In genomic region chr10:50406457-50407076, GRCh38 we compare ENCODE assay signal across 19 cellular contexts.
A peak's percentile ranks its signal among the peaks of the same experiment; 100 is the strongest.
DNase-seq lines count a peak whose midpoint lies in the region; ATAC-seq and TF ChIP-seq lines count a peak whose summit lies in the region.
"Had no signal": no experiment of that assay in that cellular context is flagged by ENCODE, and none has a peak within 500 bp of the region (broad histone marks: within the 10 kb centered on the region; RNA-seq: fewer than 3 reads in every experiment).

No MANE protein-coding gene starts in this region.

- H3K36me3 ChIP-seq in HEK293 (ENCODE audit: control insufficient read depth in 2 of 2, insufficient read depth in 1 of 2, low read length in 2 of 2) (no peaks in the 10 kb centered on the region), RWPE2 (ENCODE audit: low read depth) (no peaks in the 10 kb centered on the region), heart right ventricle (no peaks in the 10 kb centered on the region)
- H3K36me3 ChIP-seq: BLaER1 had no signal

- TF ChIP-seq CTCF in HEK293 (tag by site-specific recombination; IDR thresholded peaks at IDR 0.05) (no peak), RWPE2 (IDR thresholded peaks at IDR 0.05; ENCODE audit: poor library complexity, severe bottlenecking) (no peak), type B pancreatic cell (conservative IDR thresholded peaks at IDR 0.05) (no peak), heart right ventricle (IDR thresholded peaks at IDR 0.05) (no peak)

- H3K9me3 Mint-ChIP-seq in type B pancreatic cell = no peaks in the 10 kb centered on the region

- ATAC-seq in RWPE2 (ENCODE audit: low read depth) (no peak), heart right ventricle (no peak)

- no peaks in the 10 kb centered on the region for H3K27me3 Mint-ChIP-seq in type B pancreatic cell
- H3K27me3 Mint-ChIP-seq: CD4-positive, alpha-beta memory T cell had no signal

- no peak overlapping the region for H3K4me3 ChIP-seq in HEK293 (ENCODE audit: low read depth, low read length)
- H3K4me3 ChIP-seq in RWPE2 (ENCODE audit: severe bottlenecking) = no peak overlapping the region
- no peak overlapping the region for H3K4me3 ChIP-seq in heart right ventricle
- H3K4me3 ChIP-seq: BLaER1 had no signal

- H3K4me1 ChIP-seq in HEK293 (ENCODE audit: control insufficient read depth, insufficient read depth, low read length) = peaks cover 3% of the 10 kb centered on the region
- peaks cover 61% of the 10 kb centered on the region for H3K4me1 ChIP-seq in RWPE2 (ENCODE audit: insufficient read depth, poor library complexity, severe bottlenecking)
- peaks cover 0 to 47% (median 7%) of the 10 kb centered on the region in 9 donors for H3K4me1 ChIP-seq in heart right ventricle
- H3K4me1 ChIP-seq: BLaER1 had no signal

- 93 to 98% methylated on average over 2 of the region's 2 CpGs for WGBS in heart right ventricle, 2 donors

- DNase-seq in RWPE2 (ENCODE audit: low spot score) (no peak), epithelial cell of prostate (ENCODE audit: low read depth, low spot score) (no peak), type B pancreatic cell (ENCODE audit: extremely low spot score, unreplicated experiment) (no peak), COLO668 (lab: John Stamatoyannopoulos, UW; ENCODE audit: unreplicated experiment) (no peak), ecto neural progenitor cell (ENCODE audit: low spot score) (no peak), heart right ventricle (no peak)
- DNase-seq: CD4-positive, alpha-beta memory T cell; EL; GF-D8; GOT3; MV-4-11; NCI-H1694; NCI-H2081; NCI-H446; NCI-H526; Right ventricle myocardium superior had no signal

- POLR2A ChIA-PET in HEK293 (lab: Yijun Ruan, JAX) = interaction anchor here (2.3 kb wide), 1 partner anchor 12 kb away, joined by 6 read pairs; no protein-coding TSS in a partner anchor

- H3K27ac Mint-ChIP-seq in type B pancreatic cell = peak overlapping the region; percentile 10
- H3K27ac Mint-ChIP-seq: CD4-positive, alpha-beta memory T cell had no signal

- H3K27me3 ChIP-seq in RWPE2 (ENCODE audit: insufficient read depth, poor library complexity, severe bottlenecking) = no peaks in the 10 kb centered on the region
- H3K27me3 ChIP-seq in heart right ventricle = no peaks in the 10 kb centered on the region
- H3K27me3 ChIP-seq: BLaER1 had no signal

- H3K9me3 ChIP-seq in HEK293 (ENCODE audit: control insufficient read depth, insufficient read depth, low read depth, low read length) (no peaks in the 10 kb centered on the region), RWPE2 (ENCODE audit: severe bottlenecking) (peaks cover 3% of the 10 kb centered on the region), heart right ventricle (peaks cover 0 to 9% (median 0%) of the 10 kb centered on the region in 11 donors)

- intact Hi-C loops in heart right ventricle (cut with DNase I) = no loop called here

- H3K36me3 Mint-ChIP-seq in type B pancreatic cell = no peaks in the 10 kb centered on the region

- H3K4me3 Mint-ChIP-seq in type B pancreatic cell = no peak overlapping the region
- H3K4me3 Mint-ChIP-seq: CD4-positive, alpha-beta memory T cell had no signal

- no peaks in the 10 kb centered on the region for H3K4me1 Mint-ChIP-seq in type B pancreatic cell (ENCODE audit: unreplicated experiment)

- H3K27ac ChIP-seq in HEK293 (ENCODE audit: extremely low read depth, low read depth, low read length) = no peak overlapping the region
- peak overlapping the region; percentile 38 for H3K27ac ChIP-seq in RWPE2 (ENCODE audit: poor library complexity, severe bottlenecking)
- peak overlapping the region; percentile 80 for H3K27ac ChIP-seq in epithelial cell of prostate
- no peak overlapping the region for H3K27ac ChIP-seq in heart right ventricle
- H3K27ac ChIP-seq: BLaER1, KMS-11 had no signal

- CTCF ChIA-PET in HEK293 (lab: Yijun Ruan, JAX) = interaction anchor here (1.1 kb wide), 1 partner anchor 14 kb away, joined by 3 read pairs; no protein-coding TSS in a partner anchor

TF ChIP-seq in HEK293, 187 proteins besides CTCF, POLR2A, EP300 and RAD21:
- TF ChIP-seq, protein P1, sequence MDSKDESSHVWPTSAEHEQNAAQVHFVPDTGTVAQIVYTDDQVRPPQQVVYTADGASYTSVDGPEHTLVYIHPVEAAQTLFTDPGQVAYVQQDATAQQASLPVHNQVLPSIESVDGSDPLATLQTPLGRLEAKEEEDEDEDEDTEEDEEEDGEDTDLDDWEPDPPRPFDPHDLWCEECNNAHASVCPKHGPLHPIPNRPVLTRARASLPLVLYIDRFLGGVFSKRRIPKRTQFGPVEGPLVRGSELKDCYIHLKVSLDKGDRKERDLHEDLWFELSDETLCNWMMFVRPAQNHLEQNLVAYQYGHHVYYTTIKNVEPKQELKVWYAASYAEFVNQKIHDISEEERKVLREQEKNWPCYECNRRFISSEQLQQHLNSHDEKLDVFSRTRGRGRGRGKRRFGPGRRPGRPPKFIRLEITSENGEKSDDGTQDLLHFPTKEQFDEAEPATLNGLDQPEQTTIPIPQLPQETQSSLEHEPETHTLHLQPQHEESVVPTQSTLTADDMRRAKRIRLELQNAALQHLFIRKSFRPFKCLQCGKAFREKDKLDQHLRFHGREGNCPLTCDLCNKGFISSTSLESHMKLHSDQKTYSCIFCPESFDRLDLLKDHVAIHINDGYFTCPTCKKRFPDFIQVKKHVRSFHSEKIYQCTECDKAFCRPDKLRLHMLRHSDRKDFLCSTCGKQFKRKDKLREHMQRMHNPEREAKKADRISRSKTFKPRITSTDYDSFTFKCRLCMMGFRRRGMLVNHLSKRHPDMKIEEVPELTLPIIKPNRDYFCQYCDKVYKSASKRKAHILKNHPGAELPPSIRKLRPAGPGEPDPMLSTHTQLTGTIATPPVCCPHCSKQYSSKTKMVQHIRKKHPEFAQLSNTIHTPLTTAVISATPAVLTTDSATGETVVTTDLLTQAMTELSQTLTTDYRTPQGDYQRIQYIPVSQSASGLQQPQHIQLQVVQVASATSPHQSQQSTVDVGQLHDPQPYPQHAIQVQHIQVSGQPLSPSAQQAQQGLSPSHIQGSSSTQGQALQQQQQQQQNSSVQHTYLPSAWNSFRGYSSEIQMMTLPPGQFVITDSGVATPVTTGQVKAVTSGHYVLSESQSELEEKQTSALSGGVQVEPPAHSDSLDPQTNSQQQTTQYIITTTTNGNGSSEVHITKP (tag by site-specific recombination; IDR thresholded peaks at IDR 0.05) = peak; percentile 83
- no peak for TF ChIP-seq ZSCAN23 (tag by site-specific recombination; IDR thresholded peaks at IDR 0.05)
- no peak for TF ChIP-seq PRDM4 (tag by site-specific recombination; IDR thresholded peaks at IDR 0.05)
- TF ChIP-seq ZBTB17 (tag by site-specific recombination; IDR thresholded peaks at IDR 0.05) = no peak
- TF ChIP-seq, protein P2, sequence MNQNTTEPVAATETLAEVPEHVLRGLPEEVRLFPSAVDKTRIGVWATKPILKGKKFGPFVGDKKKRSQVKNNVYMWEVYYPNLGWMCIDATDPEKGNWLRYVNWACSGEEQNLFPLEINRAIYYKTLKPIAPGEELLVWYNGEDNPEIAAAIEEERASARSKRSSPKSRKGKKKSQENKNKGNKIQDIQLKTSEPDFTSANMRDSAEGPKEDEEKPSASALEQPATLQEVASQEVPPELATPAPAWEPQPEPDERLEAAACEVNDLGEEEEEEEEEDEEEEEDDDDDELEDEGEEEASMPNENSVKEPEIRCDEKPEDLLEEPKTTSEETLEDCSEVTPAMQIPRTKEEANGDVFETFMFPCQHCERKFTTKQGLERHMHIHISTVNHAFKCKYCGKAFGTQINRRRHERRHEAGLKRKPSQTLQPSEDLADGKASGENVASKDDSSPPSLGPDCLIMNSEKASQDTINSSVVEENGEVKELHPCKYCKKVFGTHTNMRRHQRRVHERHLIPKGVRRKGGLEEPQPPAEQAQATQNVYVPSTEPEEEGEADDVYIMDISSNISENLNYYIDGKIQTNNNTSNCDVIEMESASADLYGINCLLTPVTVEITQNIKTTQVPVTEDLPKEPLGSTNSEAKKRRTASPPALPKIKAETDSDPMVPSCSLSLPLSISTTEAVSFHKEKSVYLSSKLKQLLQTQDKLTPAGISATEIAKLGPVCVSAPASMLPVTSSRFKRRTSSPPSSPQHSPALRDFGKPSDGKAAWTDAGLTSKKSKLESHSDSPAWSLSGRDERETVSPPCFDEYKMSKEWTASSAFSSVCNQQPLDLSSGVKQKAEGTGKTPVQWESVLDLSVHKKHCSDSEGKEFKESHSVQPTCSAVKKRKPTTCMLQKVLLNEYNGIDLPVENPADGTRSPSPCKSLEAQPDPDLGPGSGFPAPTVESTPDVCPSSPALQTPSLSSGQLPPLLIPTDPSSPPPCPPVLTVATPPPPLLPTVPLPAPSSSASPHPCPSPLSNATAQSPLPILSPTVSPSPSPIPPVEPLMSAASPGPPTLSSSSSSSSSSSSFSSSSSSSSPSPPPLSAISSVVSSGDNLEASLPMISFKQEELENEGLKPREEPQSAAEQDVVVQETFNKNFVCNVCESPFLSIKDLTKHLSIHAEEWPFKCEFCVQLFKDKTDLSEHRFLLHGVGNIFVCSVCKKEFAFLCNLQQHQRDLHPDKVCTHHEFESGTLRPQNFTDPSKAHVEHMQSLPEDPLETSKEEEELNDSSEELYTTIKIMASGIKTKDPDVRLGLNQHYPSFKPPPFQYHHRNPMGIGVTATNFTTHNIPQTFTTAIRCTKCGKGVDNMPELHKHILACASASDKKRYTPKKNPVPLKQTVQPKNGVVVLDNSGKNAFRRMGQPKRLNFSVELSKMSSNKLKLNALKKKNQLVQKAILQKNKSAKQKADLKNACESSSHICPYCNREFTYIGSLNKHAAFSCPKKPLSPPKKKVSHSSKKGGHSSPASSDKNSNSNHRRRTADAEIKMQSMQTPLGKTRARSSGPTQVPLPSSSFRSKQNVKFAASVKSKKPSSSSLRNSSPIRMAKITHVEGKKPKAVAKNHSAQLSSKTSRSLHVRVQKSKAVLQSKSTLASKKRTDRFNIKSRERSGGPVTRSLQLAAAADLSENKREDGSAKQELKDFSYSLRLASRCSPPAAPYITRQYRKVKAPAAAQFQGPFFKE (tag by site-specific recombination; IDR thresholded peaks at IDR 0.05; ENCODE audit: borderline replicate concordance) = no peak

Comparison
In these comparisons a context has a peak if more than half of its experiments do, and no peak if none do; other contexts are left out.
1. H3K27ac ChIP-seq: peak in RWPE2 (single experiment) and epithelial cell of prostate (single experiment); none in HEK293 (single experiment) and heart right ventricle (0 of 10).